In genomic region chr5:128252196-128252595, GRCh38 we compare ENCODE assay signal across 25 cellular contexts.
"Had no signal": no experiment of that assay in that cellular context is flagged by ENCODE, and none has a peak within 500 bp of the region (broad histone marks: within the 10 kb centered on the region; RNA-seq: fewer than 3 reads in every experiment).

No MANE protein-coding gene starts in this region.

- H3K27me3 ChIP-seq: adrenal gland, breast epithelium, MG63 had no signal

- H3K4me3 ChIP-seq: adrenal gland, breast epithelium, MG63, SK-N-MC had no signal

- H3K9me3 ChIP-seq: adrenal gland, breast epithelium had no signal

- H3K36me3 ChIP-seq: adrenal gland, breast epithelium, MG63, WERI-Rb-1 had no signal

- DNase-seq: activated CD4-positive, alpha-beta T cell treated with anti-CD3 and anti-CD28 coated beads for 36 hours; activated CD8-positive, alpha-beta memory T cell treated with anti-CD3 and anti-CD28 coated beads, Interleukin-2, amount 50 U/mL, for 4 hours; activated CD8-positive, alpha-beta T cell treated with anti-CD3 and anti-CD28 coated beads for 36 hours; activated gamma-delta T cell treated with Interleukin-2 at 50 U/mL for 16 hours; activated naive CD4-positive, alpha-beta T cell treated with anti-CD3 and anti-CD28 coated beads, Interleukin-2, amount 10 ng/mL, durations not matched to agents 7 days and 5 days; activated naive CD8-positive, alpha-beta T cell treated with anti-CD3 and anti-CD28 coated beads for 36 hours; activated T-cell treated with anti-CD3 and anti-CD28 coated beads, Interleukin-2, amount 50 U/mL, for 72 hours; adrenal gland; aorta; central memory CD4-positive, alpha-beta T cell; NCI-H1105 treated with DMSO at 0.1 percent for 48 hours; NCI-H1436 treated with DMSO at 0.1 percent for 48 hours; NCI-H187; NCI-H2081; NCI-H510A treated with DMSO at 0.1 percent for 48 hours; NCI-H69; SHP77 treated with DMSO at 0.1 percent for 48 hours; T-cell; T-helper 2 cell; T1000; WERI-Rb-1 had no signal

- H3K4me1 ChIP-seq: adrenal gland, breast epithelium had no signal

- H3K4me2 ChIP-seq: KMS-11 had no signal

- H3K27ac ChIP-seq: adrenal gland, breast epithelium, KMS-11, SK-N-MC, WERI-Rb-1 had no signal

- H3K9ac ChIP-seq: KMS-11 had no signal
